8 cellular contexts compared by ENCODE assay signal in genomic region chr7:3028071-3028766, GRCh38. TPM values are rescaled to one million over a fixed set of nuclear protein-coding genes. Genes with fewer than 3 reads are reported as not detected.
DNase-seq lines count a peak whose midpoint lies in the region; ATAC-seq, FAIRE-seq and TF ChIP-seq lines count a peak whose summit lies in the region.

No MANE protein-coding gene starts in this region.

- no peaks in the 10 kb centered on the region for H3K27me3 Mint-ChIP-seq in CD4-positive, CD25-positive, alpha-beta regulatory T cell

- H3K9me3 ChIP-seq in CD4-positive, CD25-positive, alpha-beta regulatory T cell (ENCODE audit: control insufficient read depth in 2 of 2, low read length in 2 of 2) = peaks cover 6 to 8% of the 10 kb centered on the region in 2 experiments
- H3K9me3 ChIP-seq in kidney (ENCODE audit: control insufficient read depth in 1 of 2, low read length in 2 of 2) = peaks cover 0 to 6% of the 10 kb centered on the region in 2 donors

- peaks cover 22 to 66% (median 41%) of the 10 kb centered on the region in 4 donors for H3K4me1 Mint-ChIP-seq in CD4-positive, CD25-positive, alpha-beta regulatory T cell

- peaks cover 14% of the 10 kb centered on the region for H3K4me1 ChIP-seq in CD4-positive, CD25-positive, alpha-beta regulatory T cell (ENCODE audit: control insufficient read depth, insufficient read depth, low read length, poor library complexity, severe bottlenecking)
- no peaks in the 10 kb centered on the region for H3K4me1 ChIP-seq in kidney (ENCODE audit: control insufficient read depth in 1 of 2, insufficient read depth in 1 of 2, low read depth in 1 of 2, low read length in 2 of 2)

- H3K4me3 Mint-ChIP-seq in CD4-positive, CD25-positive, alpha-beta regulatory T cell = peak overlapping the region in 2 of 4 donors; percentile 46

- H3K4me3 ChIP-seq in CD4-positive, CD25-positive, alpha-beta regulatory T cell (ENCODE audit: low read depth, low read length) = no peak overlapping the region
- peak overlapping the region; percentile 39 for H3K4me3 ChIP-seq in choroid plexus epithelial cell (ENCODE audit: low read depth, low read length)
- H3K4me3 ChIP-seq in kidney (ENCODE audit: low read length in 2 of 2) = no peak overlapping the region

- no peak overlapping the region for H3K27ac ChIP-seq in CD4-positive, CD25-positive, alpha-beta regulatory T cell (ENCODE audit: insufficient read depth, low read length, poor library complexity, severe bottlenecking)
- H3K27ac ChIP-seq in kidney (ENCODE audit: low read depth in 2 of 2, low read length in 2 of 2) = no peak overlapping the region

- peak in 1 of 3 donors; percentile 35 for DNase-seq in CD4-positive, CD25-positive, alpha-beta regulatory T cell
- DNase-seq in T1000 (lab: John Stamatoyannopoulos, UW) (peak; percentile 43), choroid plexus epithelial cell (ENCODE audit: low read depth) (peak; percentile 54), non-pigmented ciliary epithelial cell (ENCODE audit: low read depth) (peak; percentile 31), kidney (no peak), NCI-H1105 (lab: John Stamatoyannopoulos, UW) (no peak), NCI-H510A treated with DMSO at 0.1 percent for 48 hours (lab: John Stamatoyannopoulos, UW) (no peak)

- intact Hi-C loops in kidney (cut with DNase I) = no loop called here

- peaks cover 25% of the 10 kb centered on the region for H3K36me3 ChIP-seq in CD4-positive, CD25-positive, alpha-beta regulatory T cell (ENCODE audit: control insufficient read depth, insufficient read depth, low read length)
- H3K36me3 ChIP-seq in kidney (ENCODE audit: control insufficient read depth in 1 of 2, insufficient read depth in 2 of 2, low read length in 2 of 2) = no peaks in the 10 kb centered on the region

- peak overlapping the region; percentile 63 to 91 (median 87) for H3K27ac Mint-ChIP-seq in CD4-positive, CD25-positive, alpha-beta regulatory T cell

- H3K9ac ChIP-seq in kidney (ENCODE audit: low read length in 2 of 2) = no peak overlapping the region

- peaks cover 0 to 16% (median 0%) of the 10 kb centered on the region in 7 donors for H3K9me3 Mint-ChIP-seq in CD4-positive, CD25-positive, alpha-beta regulatory T cell

- no peak for FAIRE-seq in kidney (lab: Jason Lieb, UNC)

- TF ChIP-seq CTCF in choroid plexus epithelial cell (conservative IDR thresholded peaks at IDR 0.05; ENCODE audit: low read depth, low read length) = peak; percentile 1
- no peak for TF ChIP-seq CTCF in kidney (IDR thresholded peaks at IDR 0.05; ENCODE audit: borderline replicate concordance, extremely low read depth, insufficient read depth)

- no peaks in the 10 kb centered on the region for H3K27me3 ChIP-seq in CD4-positive, CD25-positive, alpha-beta regulatory T cell (ENCODE audit: control insufficient read depth, insufficient read depth, low read length)

- H3K36me3 Mint-ChIP-seq in CD4-positive, CD25-positive, alpha-beta regulatory T cell = peaks cover 53% of the 10 kb centered on the region

- peak in 1 of 2 donors; percentile 40 for ATAC-seq in CD4-positive, CD25-positive, alpha-beta regulatory T cell (ENCODE audit: low read depth in 2 of 2)
- ATAC-seq in GM19397 (IDR thresholded peaks at IDR 0.05; ENCODE audit: unreplicated experiment) = no peak

RNA-seq across cellular contexts. Expression of gene CARD11, which starts 15.4 kb away (rescaled TPM):
- total RNA-seq in CD4-positive, CD25-positive, alpha-beta regulatory T cell = 118 TPM
- polyA plus RNA-seq in CD4-positive, CD25-positive, alpha-beta regulatory T cell = 10 to 100 TPM in 2 of 4 donors, 1 to 10 TPM in 2; 7.1 to 11.6 (median 10.0) TPM
- 9.6 TPM for total RNA-seq in kidney
- polyA plus RNA-seq in kidney (ENCODE audit: insufficient read depth, low read depth, low replicate concordance) = 0.22 TPM

Comparison
In these comparisons a context has a peak if more than half of its experiments do, and no peak if none do; other contexts are left out.
1. DNase-seq: peak in T1000 (single experiment), choroid plexus epithelial cell (single experiment) and non-pigmented ciliary epithelial cell (single experiment); none in kidney (single experiment), NCI-H1105 (single experiment) and NCI-H510A treated with DMSO at 0.1 percent for 48 hours (single experiment).
2. RNA of gene CARD11, which starts 15.4 kb away (total RNA-seq): 118 TPM in CD4-positive, CD25-positive, alpha-beta regulatory T cell (single experiment); 9.6 TPM in kidney (single experiment); every median in the first group is over 10 times any median in the second.